Comparison of ENCODE assay signal across 17 cellular contexts in genomic region chr7:1325646-1326510, GRCh38.
"Had no signal": no experiment of that assay in that cellular context is flagged by ENCODE, and none has a peak within 500 bp of the region (broad histone marks: within the 10 kb centered on the region; RNA-seq: fewer than 3 reads in every experiment).

No MANE protein-coding gene starts in this region.

- H3K4me3 ChIP-seq: coronary artery, esophagus muscularis mucosa, mucosa of descending colon, testis, upper lobe of left lung had no signal

- H3K4me3 Mint-ChIP-seq: T-cell; T-helper 2 cell treated with Interferon-gamma antibody and Interleukin-4, amounts not matched to agents 5 μg/mL and 100 μg/mL, for 36 hours had no signal

- H3K27me3 ChIP-seq: testis had no signal

- H3K9me3 Mint-ChIP-seq: T-cell; T-helper 2 cell treated with Interferon-gamma antibody and Interleukin-4, amounts not matched to agents 5 μg/mL and 100 μg/mL, for 36 hours had no signal

- H3K36me3 ChIP-seq: esophagus muscularis mucosa, upper lobe of left lung had no signal

- H3K27ac Mint-ChIP-seq: nephron progenitor cell; T-cell; T-helper 2 cell treated with Interferon-gamma antibody and Interleukin-4, amounts not matched to agents 5 μg/mL and 100 μg/mL, for 36 hours had no signal

- H3K36me3 Mint-ChIP-seq: T-cell had no signal

- H3K4me1 ChIP-seq: testis, upper lobe of left lung had no signal

- DNase-seq: activated CD4-positive, alpha-beta T cell treated with anti-CD3 and anti-CD28 coated beads for 1 hour; activated T-cell treated with anti-CD3 and anti-CD28 coated beads, Interleukin-2, amount 50 U/mL, for 1 hour; amygdala; hippocampal formation; left cardiac atrium; mesenchymal stem cell; occipital lobe; stimulated activated CD4-positive, alpha-beta T cell treated with anti-CD3 and anti-CD28 coated beads, Interleukin-4, amount 100 ng/mL, for 1 hour; stimulated activated naive CD4-positive, alpha-beta T cell; testis; upper lobe of left lung had no signal

- H3K9me3 ChIP-seq: esophagus muscularis mucosa, mucosa of descending colon, testis, upper lobe of left lung had no signal

- H3K4me1 Mint-ChIP-seq: T-cell had no signal

- H3K27ac ChIP-seq: coronary artery, esophagus muscularis mucosa, testis, upper lobe of left lung had no signal
